ENCODE assay signal across 8 cellular contexts in genomic region chr6:26457407-26457795, GRCh38. TPM values are rescaled to one million over a fixed set of nuclear protein-coding genes. Genes with fewer than 3 reads are reported as not detected.
A peak's percentile ranks its signal among the peaks of the same experiment; 100 is the strongest.
DNase-seq lines count a peak whose midpoint lies in the region; ATAC-seq and TF ChIP-seq lines count a peak whose summit lies in the region.

No MANE protein-coding gene starts in this region.

- peaks cover 34% of the 10 kb centered on the region for H3K36me3 ChIP-seq in A673 (ENCODE audit: insufficient read depth, low read length, poor library complexity, severe bottlenecking)

- H3K27ac ChIP-seq in A673 (ENCODE audit: low read depth, low read length, poor library complexity, severe bottlenecking): peak overlapping the region; percentile 92

- POLR2A ChIA-PET in A673 (lab: Charles Lee; ENCODE audit: low non-redundant PET): no interaction called here
- POLR2A ChIA-PET in activated CD8-positive, alpha-beta T cell treated with anti-CD3 and anti-CD28 coated beads, Interleukin-2, amount 10 ng/mL, durations not matched to agents 7 days and 5 days (lab: Charles Lee): no interaction called here

- CTCF ChIA-PET in A673 (lab: Charles Lee): no interaction called here
- CTCF ChIA-PET in activated CD8-positive, alpha-beta T cell treated with anti-CD3 and anti-CD28 coated beads, Interleukin-2, amount 10 ng/mL, durations not matched to agents 7 days and 5 days (lab: Charles Lee): no interaction called here

- H3K27ac Mint-ChIP-seq in activated CD8-positive, alpha-beta T cell treated with anti-CD3 and anti-CD28 coated beads, Interleukin-2, amount 10 ng/mL, durations not matched to agents 7 days and 5 days: peak overlapping the region; percentile 97

- intact Hi-C loops in A673 (cut with micrococcal nuclease; ENCODE audit: unreplicated experiment) (no loop called here), left cardiac atrium (cut with DNase I) (no loop called here), sciatic nerve (cut with DNase I) (no loop called here)

- no peak for TF ChIP-seq CTCF in A673 (conservative IDR thresholded peaks at IDR 0.05; ENCODE audit: low read depth, low read length)

- no peaks in the 10 kb centered on the region for H3K9me3 Mint-ChIP-seq in activated CD8-positive, alpha-beta T cell treated with anti-CD3 and anti-CD28 coated beads, Interleukin-2, amount 10 ng/mL, durations not matched to agents 7 days and 5 days (ENCODE audit: insufficient read depth)

- ATAC-seq in GM18907 (IDR thresholded peaks at IDR 0.05; ENCODE audit: unreplicated experiment) (peak; percentile 28), HG03175 (IDR thresholded peaks at IDR 0.05; ENCODE audit: unreplicated experiment) (peak; percentile 24), left cardiac atrium (peak; percentile 54 to 60), sciatic nerve (peak; percentile 69)
- ATAC-seq in activated CD8-positive, alpha-beta T cell treated with anti-CD3 and anti-CD28 coated beads, Interleukin-2, amount 10 ng/mL, durations not matched to agents 7 days and 5 days: peak; percentile 28

- H3K36me3 Mint-ChIP-seq in activated CD8-positive, alpha-beta T cell treated with anti-CD3 and anti-CD28 coated beads, Interleukin-2, amount 10 ng/mL, durations not matched to agents 7 days and 5 days (ENCODE audit: low read depth): peaks cover 41% of the 10 kb centered on the region

- peak overlapping the region; percentile 70 for H3K4me3 ChIP-seq in A673 (ENCODE audit: low read depth, low read length, poor library complexity, severe bottlenecking)

- BruUV-seq in A673 (replicated peaks; lab: Mats Ljungman, UMichigan): no TSS peak

- H3K4me1 ChIP-seq in A673 (ENCODE audit: insufficient read depth, low read length, poor library complexity, severe bottlenecking): peaks cover 8% of the 10 kb centered on the region

- DNase-seq in A673 (ENCODE audit: low spot score): no peak
- no peak for DNase-seq in activated CD8-positive, alpha-beta T cell treated with anti-CD3 and anti-CD28 coated beads, Interleukin-2, amount 10 ng/mL, durations not matched to agents 7 days and 5 days
- peak; percentile 34 for DNase-seq in left cardiac atrium
- no peak for DNase-seq in sciatic nerve (ENCODE audit: low spot score)
- DNase-seq in kidney tubule cell (ENCODE audit: low spot score): no peak
- no peak for DNase-seq in SKM-1 treated with dmso at 0.1 percent for 144 hours (lab: John Stamatoyannopoulos, UW; ENCODE audit: unreplicated experiment)

- H3K4me3 Mint-ChIP-seq in activated CD8-positive, alpha-beta T cell treated with anti-CD3 and anti-CD28 coated beads, Interleukin-2, amount 10 ng/mL, durations not matched to agents 7 days and 5 days: peak overlapping the region; percentile 99

- H3K27me3 Mint-ChIP-seq in activated CD8-positive, alpha-beta T cell treated with anti-CD3 and anti-CD28 coated beads, Interleukin-2, amount 10 ng/mL, durations not matched to agents 7 days and 5 days (ENCODE audit: low read depth): no peaks in the 10 kb centered on the region

- H3K4me1 Mint-ChIP-seq in activated CD8-positive, alpha-beta T cell treated with anti-CD3 and anti-CD28 coated beads, Interleukin-2, amount 10 ng/mL, durations not matched to agents 7 days and 5 days (ENCODE audit: low read depth): peaks cover 46% of the 10 kb centered on the region

- no peaks in the 10 kb centered on the region for H3K9me3 ChIP-seq in A673 (ENCODE audit: low read depth, low read length, poor library complexity, severe bottlenecking)

- no peaks in the 10 kb centered on the region for H3K27me3 ChIP-seq in A673 (replicated peaks; ENCODE audit: insufficient read depth, low read depth, low read length, poor library complexity)

RNA-seq across cellular contexts. Expression of gene BTN2A1, which starts 0.4 kb away (rescaled TPM):
- 29.8 and 32.2 TPM in 2 replicates for total RNA-seq in A673 (2021)
- 10 to 100 TPM; 22.4 to 23.6 TPM for total RNA-seq in activated CD8-positive, alpha-beta T cell treated with anti-CD3 and anti-CD28 coated beads, Interleukin-2, amount 10 ng/mL, durations not matched to agents 7 days and 5 days
- 10 to 100 TPM; 16.1 to 19.1 TPM for total RNA-seq in left cardiac atrium
- 29.1 TPM for total RNA-seq in sciatic nerve

RNA-seq across cellular contexts. Expression of gene BTN3A3, which starts 17.1 kb away (rescaled TPM):
- 12.2 and 12.7 TPM in 2 replicates for total RNA-seq in A673 (2021)
- 10 to 100 TPM; 43.8 to 47.0 TPM for total RNA-seq in activated CD8-positive, alpha-beta T cell treated with anti-CD3 and anti-CD28 coated beads, Interleukin-2, amount 10 ng/mL, durations not matched to agents 7 days and 5 days
- total RNA-seq in left cardiac atrium: 10 to 100 TPM in 1 of 2 donors, 1 to 10 TPM in 1; 8.9 to 13.3 TPM
- 33.4 TPM for total RNA-seq in sciatic nerve

RNA-seq across cellular contexts. Expression of gene BTN1A1, which starts 42.7 kb away (rescaled TPM):
- total RNA-seq in A673 (2021): not detected in 2 replicates
- not detected for total RNA-seq in activated CD8-positive, alpha-beta T cell treated with anti-CD3 and anti-CD28 coated beads, Interleukin-2, amount 10 ng/mL, durations not matched to agents 7 days and 5 days
- total RNA-seq in left cardiac atrium: not detected
- total RNA-seq in sciatic nerve: not detected

RNA-seq across cellular contexts. Expression of gene BTN3A1, which starts 55.3 kb away (rescaled TPM):
- 14.2 and 14.8 TPM in 2 replicates for total RNA-seq in A673 (2021)
- total RNA-seq in activated CD8-positive, alpha-beta T cell treated with anti-CD3 and anti-CD28 coated beads, Interleukin-2, amount 10 ng/mL, durations not matched to agents 7 days and 5 days: 10 to 100 TPM; 45.6 to 47.9 TPM
- total RNA-seq in left cardiac atrium: 10 to 100 TPM in 1 of 2 donors, 1 to 10 TPM in 1; 5.7 to 12.4 TPM
- 30.1 TPM for total RNA-seq in sciatic nerve
